In genomic region chr10:133123746-133124356, GRCh38 we compare ENCODE assay signal across 1 cellular context.
TF ChIP-seq lines count a peak whose summit lies in the region.

No MANE protein-coding gene starts in this region.

TF ChIP-seq in GM23338, 12 proteins besides CTCF, POLR2A, EP300 and RAD21:
- TF ChIP-seq JUNB (IDR thresholded peaks at IDR 0.05; ENCODE audit: unreplicated experiment): no peak
- no peak for TF ChIP-seq ZNF462 (CRISPR knock-in tag; IDR thresholded peaks at IDR 0.05)
- TF ChIP-seq ETS1 (IDR thresholded peaks at IDR 0.05): no peak
- no peak for TF ChIP-seq STAT1 (IDR thresholded peaks at IDR 0.05; ENCODE audit: unreplicated experiment)
- TF ChIP-seq EZH2phosphoT487 (IDR thresholded peaks at IDR 0.05; ENCODE audit: unreplicated experiment): no peak
- TF ChIP-seq POLR2AphosphoS5 (IDR thresholded peaks at IDR 0.05; ENCODE audit: low read depth): no peak
- TF ChIP-seq ZNF114 (CRISPR knock-in tag; IDR thresholded peaks at IDR 0.05): no peak
- no peak for TF ChIP-seq NANOG (IDR thresholded peaks at IDR 0.05; ENCODE audit: borderline replicate concordance)
- TF ChIP-seq REST (IDR thresholded peaks at IDR 0.05; ENCODE audit: unreplicated experiment): no peak
- no peak for TF ChIP-seq CREB1 (CRISPR knock-in tag; IDR thresholded peaks at IDR 0.05; ENCODE audit: low read depth)
- TF ChIP-seq EZH2 (IDR thresholded peaks at IDR 0.05; ENCODE audit: low read depth, unreplicated experiment): no peak
- no peak for TF ChIP-seq ZNF331 (CRISPR knock-in tag; IDR thresholded peaks at IDR 0.05; ENCODE audit: low read depth)
TF ChIP-seq in GM23338: peak in this region for 0.
